Comparison of ENCODE assay signal across 15 cellular contexts in the genomic region with DNA sequence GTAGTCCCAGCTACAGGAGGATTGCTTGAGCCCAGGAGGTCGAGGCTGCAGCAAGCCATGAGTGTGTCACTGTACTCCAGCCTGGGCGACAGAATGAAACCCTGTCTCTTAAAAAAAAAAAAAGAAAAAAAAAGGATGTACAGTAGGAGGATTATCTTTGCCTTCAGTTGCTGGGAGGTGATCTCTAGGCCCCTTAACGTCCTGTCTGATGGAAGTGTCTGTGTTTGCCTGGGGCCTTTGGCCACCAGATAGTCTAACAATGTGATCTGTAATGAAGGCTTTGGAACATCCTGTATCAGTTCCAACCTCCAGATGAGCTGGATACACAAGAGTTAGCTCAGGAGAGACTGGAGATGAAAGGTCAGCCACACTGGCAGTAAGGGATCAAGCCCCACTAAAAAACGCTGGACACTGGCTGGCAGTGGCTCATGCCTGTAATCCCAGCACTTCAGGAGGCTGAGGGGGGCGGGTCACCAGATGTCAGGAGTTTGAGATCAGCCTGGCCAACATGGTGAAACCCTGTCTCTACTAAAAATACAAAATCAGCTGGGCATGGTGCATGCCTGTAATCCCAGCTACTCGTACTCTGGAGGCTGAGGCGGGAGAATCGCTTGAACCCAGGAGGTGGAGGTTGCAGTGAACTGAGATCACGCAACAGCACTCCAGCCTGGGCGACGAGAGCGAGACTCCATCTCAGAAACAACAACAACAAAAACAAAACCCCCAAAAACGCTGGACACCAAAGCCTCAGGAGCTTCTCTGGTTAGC. TPM values are rescaled to one million over a fixed set of nuclear protein-coding genes. Genes with fewer than 3 reads are reported as not detected.
DNase-seq lines count a peak whose midpoint lies in the region; ATAC-seq, FAIRE-seq and TF ChIP-seq lines count a peak whose summit lies in the region.
"Had no signal": no experiment of that assay in that cellular context is flagged by ENCODE, and none has a peak within 500 bp of the region (broad histone marks: within the 10 kb centered on the region; RNA-seq: fewer than 3 reads in every experiment).

No MANE protein-coding gene starts in this region.

- ATAC-seq in HepG2 (peak; percentile 24), right lobe of liver (no peak), T-helper 17 cell (no peak)

- TF ChIP-seq RAD21 in HepG2 (CRISPR knock-in tag; IDR thresholded peaks at IDR 0.05): no peak

- H3K4me3 Mint-ChIP-seq in T-helper 17 cell: peak overlapping the region; percentile 77
- H3K4me3 Mint-ChIP-seq in type B pancreatic cell: no peak overlapping the region

- POLR2A ChIA-PET in HepG2 (lab: Yijun Ruan, JAX) (interaction anchor here (0.9 to 11.1 kb wide), 6 partner anchors 11 to 54 kb away, joined by 3 to 176 read pairs (median 6); a partner anchor contains a TSS), RWPE1 (lab: Yijun Ruan, JAX; ENCODE audit: low non-redundant PET) (no interaction called here)

- CTCF ChIA-PET in HepG2 (lab: Yijun Ruan, JAX; ENCODE audit: low intra/inter-chr PET ratio, low total read pairs) (no interaction called here), RWPE1 (lab: Yijun Ruan, JAX) (interaction anchor here (1.7 kb wide), 1 partner anchor 12 kb away, joined by 9 read pairs; no protein-coding TSS in a partner anchor)

- H3K27me3 Mint-ChIP-seq in T-helper 17 cell (no peaks in the 10 kb centered on the region), type B pancreatic cell (peaks cover 3% of the 10 kb centered on the region)

- H3K27ac ChIP-seq in HepG2 (ENCODE audit: extremely low read length, insufficient read depth, low read length) (no peak overlapping the region), right lobe of liver (no peak overlapping the region), duodenal mucosa (ENCODE audit: low read depth, low read length) (peak overlapping the region; percentile 71), RWPE1 (no peak overlapping the region)
- H3K27ac ChIP-seq: SJCRH30, testis had no signal

- H3K79me2 ChIP-seq in HepG2 (ENCODE audit: insufficient read depth, low read length): no peaks in the 10 kb centered on the region

- H3K36me3 ChIP-seq in HepG2 (replicated peaks in 1 of 2; ENCODE audit: control insufficient read depth in 1 of 2, insufficient read depth in 2 of 2, low read length in 2 of 2): no peaks in the 10 kb centered on the region
- H3K36me3 ChIP-seq in right lobe of liver: no peaks in the 10 kb centered on the region
- H3K36me3 ChIP-seq in duodenal mucosa (ENCODE audit: control insufficient read depth in 1 of 2, insufficient read depth in 2 of 2, low read length in 2 of 2): no peaks in the 10 kb centered on the region
- H3K36me3 ChIP-seq: SJCRH30 had no signal

- no peak for TF ChIP-seq EP300 in HepG2 (IDR thresholded peaks at IDR 0.05; ENCODE audit: low read depth in 2 of 2, low read length in 2 of 2)
- TF ChIP-seq EP300 in HepG2 (CRISPR knock-in tag; IDR thresholded peaks at IDR 0.05; ENCODE audit: borderline replicate concordance): no peak

- peaks cover 65% of the 10 kb centered on the region for H3K4me1 ChIP-seq in HepG2 (ENCODE audit: insufficient read depth, low read length)
- peaks cover 0 to 18% (median 3%) of the 10 kb centered on the region in 4 donors for H3K4me1 ChIP-seq in right lobe of liver
- H3K4me1 ChIP-seq in duodenal mucosa (ENCODE audit: control insufficient read depth in 1 of 2, insufficient read depth in 2 of 2, low read length in 2 of 2): peaks cover 39 to 40% of the 10 kb centered on the region in 2 donors
- H3K4me1 ChIP-seq: SJCRH30, testis had no signal

- H4K20me1 ChIP-seq in HepG2 (ENCODE audit: insufficient read depth, low read length): peaks cover 2% of the 10 kb centered on the region; the same call in 1 of the 2 replicates

- TF ChIP-seq POLR2A in HepG2 (IDR thresholded peaks at IDR 0.05; ENCODE audit: insufficient read depth in 1 of 2, low read depth in 2 of 2, low read length in 2 of 2): no peak
- TF ChIP-seq POLR2A in right lobe of liver (IDR thresholded peaks at IDR 0.05): no peak

- FAIRE-seq in HepG2 (lab: Jason Lieb, UNC): peak; percentile 66

- no peaks in the 10 kb centered on the region for H3K9me3 Mint-ChIP-seq in type B pancreatic cell

- H3K27me3 ChIP-seq in HepG2 (ENCODE audit: control insufficient read depth in 1 of 2, insufficient read depth in 2 of 2, low read length in 2 of 2) (no peaks in the 10 kb centered on the region), right lobe of liver (no peaks in the 10 kb centered on the region), duodenal mucosa (ENCODE audit: control insufficient read depth in 1 of 2, insufficient read depth in 2 of 2, low read length in 2 of 2) (no peaks in the 10 kb centered on the region)
- H3K27me3 ChIP-seq: SJCRH30, testis had no signal

- in situ Hi-C loops in HepG2 (cut with HindIII; ENCODE audit: extremely low pct_ligation_motif_present, low pct_unique_long_range_greater_than_20kb): no loop called here

- H3K27ac Mint-ChIP-seq in T-helper 17 cell: peak overlapping the region; percentile 71
- peak overlapping the region; percentile 58 for H3K27ac Mint-ChIP-seq in type B pancreatic cell

- H3K4me1 Mint-ChIP-seq in T-helper 17 cell: peaks cover 6% of the 10 kb centered on the region
- peaks cover 4% of the 10 kb centered on the region for H3K4me1 Mint-ChIP-seq in type B pancreatic cell (ENCODE audit: unreplicated experiment)

- BruUV-seq in HepG2 (replicated peaks; lab: Mats Ljungman, UMichigan): no TSS peak

- H3K36me3 Mint-ChIP-seq in T-helper 17 cell (ENCODE audit: low read depth): no peaks in the 10 kb centered on the region
- no peaks in the 10 kb centered on the region for H3K36me3 Mint-ChIP-seq in type B pancreatic cell

- H3K9ac ChIP-seq in HepG2 (ENCODE audit: insufficient read depth, low read depth, low read length) (peak overlapping the region; percentile 6; the same call in 1 of the 2 replicates), duodenal mucosa (ENCODE audit: low read depth in 1 of 2, low read length in 2 of 2) (peak overlapping the region; percentile 28 to 38)

- WGBS in HepG2 (ENCODE audit: low lambda C conversion rate): 12% methylated on average over 9 of the region's 13 CpGs
- WGBS in right lobe of liver (ENCODE audit: insufficient coverage, low coverage, low lambda C conversion rate, missing lambda C conversion rate): 77% methylated on average over 12 of the region's 13 CpGs

- H2AFZ ChIP-seq in HepG2 (ENCODE audit: low read length): no peak overlapping the region

- DNase-seq in HepG2 (ENCODE audit: low spot score): no peak
- no peak for DNase-seq in right lobe of liver
- DNase-seq in T-helper 17 cell: no peak
- DNase-seq in type B pancreatic cell (ENCODE audit: extremely low spot score, unreplicated experiment): no peak
- DNase-seq in RWPE1 (ENCODE audit: low spot score): no peak
- no peak for DNase-seq in middle frontal gyrus (ENCODE audit: extremely low spot score, low spot score)
- no peak for DNase-seq in effector CD4-positive, alpha-beta T cell
- DNase-seq: DMS 273 treated with DMSO at 0.1 percent for 48 hours, GOT3, hippocampal formation, mesendoderm, SJCRH30, testis had no signal

- H3K9me3 ChIP-seq in HepG2 (ENCODE audit: low read length) (no peaks in the 10 kb centered on the region), right lobe of liver (no peaks in the 10 kb centered on the region), T-helper 17 cell (ENCODE audit: control insufficient read depth, low read length, poor library complexity, severe bottlenecking) (no peaks in the 10 kb centered on the region), duodenal mucosa (ENCODE audit: control insufficient read depth in 1 of 2, low read length in 2 of 2) (peaks cover 0 to 2% of the 10 kb centered on the region in 2 donors)
- H3K9me3 ChIP-seq: SJCRH30, testis had no signal

- TF ChIP-seq CTCF in HepG2 (CRISPR knock-in tag; IDR thresholded peaks at IDR 0.05): no peak
- TF ChIP-seq CTCF in right lobe of liver (IDR thresholded peaks at IDR 0.05): no peak
- TF ChIP-seq CTCF in type B pancreatic cell (conservative IDR thresholded peaks at IDR 0.05): no peak
- no peak for TF ChIP-seq CTCF in RWPE1 (conservative IDR thresholded peaks at IDR 0.05; ENCODE audit: low read depth)

- intact Hi-C loops in HepG2 (cut with micrococcal nuclease; ENCODE audit: unreplicated experiment): no loop called here
- intact Hi-C loops in right lobe of liver (cut with DNase I): no loop called here

- H3K4me3 ChIP-seq in HepG2 (replicated peaks in 1 of 3; ENCODE audit: insufficient read depth in 1 of 3, low read depth in 2 of 3, low read length in 3 of 3): peak overlapping the region in 1 of 3 experiments; percentile 42; a peak in 3 of 6 replicates
- no peak overlapping the region for H3K4me3 ChIP-seq in right lobe of liver
- no peak overlapping the region for H3K4me3 ChIP-seq in duodenal mucosa (ENCODE audit: low read depth in 1 of 2, low read length in 2 of 2)
- H3K4me3 ChIP-seq: SJCRH30, testis had no signal

- H3K4me2 ChIP-seq in HepG2 (ENCODE audit: low read depth, low read length): peak overlapping the region; percentile 69

RNA-seq across cellular contexts. Expression of a gene that starts 19.0 kb away (rescaled TPM):
- total RNA-seq in HepG2 (2016; rRNA removed; fragmentation: Illumina TruSeq; extraction: Trizol): 27.0 and 34.7 TPM in 2 replicates
- 8.0 and 9.3 TPM in 2 replicates for total RNA-seq in HepG2 (2016; cell fraction: cytosol; rRNA removed; fragmentation: Illumina TruSeq; extraction: Trizol; ENCODE audit: low read depth)
- total RNA-seq in HepG2 (2016; cell fraction: insoluble cytoplasmic fraction; rRNA removed; fragmentation: Illumina TruSeq; extraction: Trizol): 23.4 and 36.7 TPM in 2 replicates
- total RNA-seq in HepG2 (2016; cell fraction: membrane; rRNA removed; fragmentation: Illumina TruSeq; extraction: Trizol): 19.4 and 20.4 TPM in 2 replicates
- 29.9 and 31.7 TPM in 2 replicates for total RNA-seq in HepG2 (2016; cell fraction: nucleus; rRNA removed; fragmentation: Illumina TruSeq; extraction: Trizol)
- polyA plus RNA-seq in HepG2 (2011; rRNA removed): 13.4 and 18.2 TPM in 2 replicates
- polyA plus RNA-seq in HepG2 (2011; cell fraction: cytosol; rRNA removed): 7.6 and 12.7 TPM in 2 replicates
- polyA plus RNA-seq in HepG2 (2011; cell fraction: nucleus; rRNA removed): 41.8 and 43.1 TPM in 2 replicates
- 21.5 and 22.4 TPM in 2 replicates for polyA plus RNA-seq in HepG2 (2012)
- 6.0 and 7.0 TPM in 2 replicates for polyA plus RNA-seq in HepG2 (2016; cell fraction: cytosol; fragmentation: Illumina TruSeq; extraction: Trizol; ENCODE audit: low read depth)
- 27.7 and 38.7 TPM in 2 replicates for polyA plus RNA-seq in HepG2 (2016; cell fraction: insoluble cytoplasmic fraction; fragmentation: Illumina TruSeq; extraction: Trizol; ENCODE audit: low read depth)
- 13.6 and 14.7 TPM in 2 replicates for polyA plus RNA-seq in HepG2 (2016; cell fraction: membrane; fragmentation: Illumina TruSeq; extraction: Trizol; ENCODE audit: low read depth)
- 64.2 and 66.0 TPM in 2 replicates for polyA plus RNA-seq in HepG2 (2016; cell fraction: nucleus; fragmentation: Illumina TruSeq; extraction: Trizol; ENCODE audit: insufficient read depth, low read depth)
- polyA minus RNA-seq in HepG2 (2011; rRNA and poly(A)+ RNA removed; ENCODE audit: low replicate concordance): 56.3 TPM in 1 of 2 replicates, not detected in the other
- 14.7 and 17.2 TPM in 2 replicates for polyA minus RNA-seq in HepG2 (2011; cell fraction: cytosol; rRNA and poly(A)+ RNA removed)
- 16.5 and 21.5 TPM in 2 replicates for polyA minus RNA-seq in HepG2 (2011; cell fraction: nucleus; rRNA and poly(A)+ RNA removed)
- 10 to 100 TPM in 5 of 6 experiments, 1 to 10 TPM in 1; 9.8 to 20.5 (median 19.0) TPM for total RNA-seq in right lobe of liver
- total RNA-seq in T-helper 17 cell: not detected
- total RNA-seq in type B pancreatic cell (ENCODE audit: low replicate concordance): 7.2 and 9.6 TPM in 2 replicates
- total RNA-seq: cardiac septum had no signal

RNA-seq across cellular contexts. Expression of a gene that starts 55.1 kb away (rescaled TPM):
- total RNA-seq in HepG2 (2016; rRNA removed; fragmentation: Illumina TruSeq; extraction: Trizol) (6.6 and 9.1 TPM in 2 replicates), right lobe of liver (10 to 100 TPM; 10.7 to 26.6 (median 16.9) TPM), T-helper 17 cell (10 to 100 TPM; 44.6 to 60.7 TPM), type B pancreatic cell (ENCODE audit: low replicate concordance) (67.6 and 67.7 TPM in 2 replicates)
- 16.1 and 16.2 TPM in 2 replicates for total RNA-seq in HepG2 (2016; cell fraction: cytosol; rRNA removed; fragmentation: Illumina TruSeq; extraction: Trizol; ENCODE audit: low read depth)
- total RNA-seq in HepG2 (2016; cell fraction: insoluble cytoplasmic fraction; rRNA removed; fragmentation: Illumina TruSeq; extraction: Trizol): 5.8 and 9.4 TPM in 2 replicates
- total RNA-seq in HepG2 (2016; cell fraction: membrane; rRNA removed; fragmentation: Illumina TruSeq; extraction: Trizol): 9.0 and 12.3 TPM in 2 replicates
- total RNA-seq in HepG2 (2016; cell fraction: nucleus; rRNA removed; fragmentation: Illumina TruSeq; extraction: Trizol): 11.6 and 15.6 TPM in 2 replicates
- polyA plus RNA-seq in HepG2 (2011; rRNA removed): 8.9 and 10.8 TPM in 2 replicates
- polyA plus RNA-seq in HepG2 (2011; cell fraction: cytosol; rRNA removed): 9.6 and 10.2 TPM in 2 replicates
- polyA plus RNA-seq in HepG2 (2011; cell fraction: nucleus; rRNA removed): 8.3 and 9.2 TPM in 2 replicates
- 15.1 and 20.8 TPM in 2 replicates for polyA plus RNA-seq in HepG2 (2012)
- 10.5 and 11.9 TPM in 2 replicates for polyA plus RNA-seq in HepG2 (2016; cell fraction: cytosol; fragmentation: Illumina TruSeq; extraction: Trizol; ENCODE audit: low read depth)
- 20.3 and 26.4 TPM in 2 replicates for polyA plus RNA-seq in HepG2 (2016; cell fraction: insoluble cytoplasmic fraction; fragmentation: Illumina TruSeq; extraction: Trizol; ENCODE audit: low read depth)
- polyA plus RNA-seq in HepG2 (2016; cell fraction: membrane; fragmentation: Illumina TruSeq; extraction: Trizol; ENCODE audit: low read depth): 27.5 and 28.3 TPM in 2 replicates
- polyA plus RNA-seq in HepG2 (2016; cell fraction: nucleus; fragmentation: Illumina TruSeq; extraction: Trizol; ENCODE audit: insufficient read depth, low read depth): 33.3 and 34.0 TPM in 2 replicates
- 42.1 and 63.4 TPM in 2 replicates for polyA minus RNA-seq in HepG2 (2011; rRNA and poly(A)+ RNA removed; ENCODE audit: low replicate concordance)
- 18.7 and 19.3 TPM in 2 replicates for polyA minus RNA-seq in HepG2 (2011; cell fraction: cytosol; rRNA and poly(A)+ RNA removed)
- 14.2 and 16.1 TPM in 2 replicates for polyA minus RNA-seq in HepG2 (2011; cell fraction: nucleus; rRNA and poly(A)+ RNA removed)

RNA-seq across cellular contexts. Expression of a gene that starts 57.0 kb away (rescaled TPM):
- total RNA-seq in HepG2 (2016; rRNA removed; fragmentation: Illumina TruSeq; extraction: Trizol): 11.1 and 12.9 TPM in 2 replicates
- total RNA-seq in HepG2 (2016; cell fraction: cytosol; rRNA removed; fragmentation: Illumina TruSeq; extraction: Trizol; ENCODE audit: low read depth): 2.9 and 3.0 TPM in 2 replicates
- 11.4 and 12.4 TPM in 2 replicates for total RNA-seq in HepG2 (2016; cell fraction: insoluble cytoplasmic fraction; rRNA removed; fragmentation: Illumina TruSeq; extraction: Trizol)
- total RNA-seq in HepG2 (2016; cell fraction: membrane; rRNA removed; fragmentation: Illumina TruSeq; extraction: Trizol): 6.7 and 7.4 TPM in 2 replicates
- total RNA-seq in HepG2 (2016; cell fraction: nucleus; rRNA removed; fragmentation: Illumina TruSeq; extraction: Trizol): 6.3 and 8.5 TPM in 2 replicates
- 7.5 and 7.9 TPM in 2 replicates for polyA plus RNA-seq in HepG2 (2011; rRNA removed)
- polyA plus RNA-seq in HepG2 (2011; cell fraction: cytosol; rRNA removed): 7.3 TPM in 2 replicates
- 5.4 and 5.7 TPM in 2 replicates for polyA plus RNA-seq in HepG2 (2011; cell fraction: nucleus; rRNA removed)
- 4.9 and 5.2 TPM in 2 replicates for polyA plus RNA-seq in HepG2 (2012)
- 2.1 and 2.4 TPM in 2 replicates for polyA plus RNA-seq in HepG2 (2016; cell fraction: cytosol; fragmentation: Illumina TruSeq; extraction: Trizol; ENCODE audit: low read depth)
- polyA plus RNA-seq in HepG2 (2016; cell fraction: insoluble cytoplasmic fraction; fragmentation: Illumina TruSeq; extraction: Trizol; ENCODE audit: low read depth): 15.7 and 18.4 TPM in 2 replicates
- polyA plus RNA-seq in HepG2 (2016; cell fraction: membrane; fragmentation: Illumina TruSeq; extraction: Trizol; ENCODE audit: low read depth): 4.8 and 5.4 TPM in 2 replicates
- polyA plus RNA-seq in HepG2 (2016; cell fraction: nucleus; fragmentation: Illumina TruSeq; extraction: Trizol; ENCODE audit: insufficient read depth, low read depth): 11.1 and 11.5 TPM in 2 replicates
- 5.8 and 9.3 TPM in 2 replicates for polyA minus RNA-seq in HepG2 (2011; rRNA and poly(A)+ RNA removed; ENCODE audit: low replicate concordance)
- polyA minus RNA-seq in HepG2 (2011; cell fraction: cytosol; rRNA and poly(A)+ RNA removed): 3.1 and 3.3 TPM in 2 replicates
- 8.5 and 12.4 TPM in 2 replicates for polyA minus RNA-seq in HepG2 (2011; cell fraction: nucleus; rRNA and poly(A)+ RNA removed)
- total RNA-seq in right lobe of liver: 10 to 100 TPM in 2 of 6 experiments, 1 to 10 TPM in 4; 6.7 to 12.2 (median 8.8) TPM
- total RNA-seq in T-helper 17 cell: 10 to 100 TPM; 16.1 to 17.3 TPM
- total RNA-seq in type B pancreatic cell (ENCODE audit: low replicate concordance): 15.1 and 21.2 TPM in 2 replicates
